Comparison of ENCODE assay signal across 10 cellular contexts in the genomic region with DNA sequence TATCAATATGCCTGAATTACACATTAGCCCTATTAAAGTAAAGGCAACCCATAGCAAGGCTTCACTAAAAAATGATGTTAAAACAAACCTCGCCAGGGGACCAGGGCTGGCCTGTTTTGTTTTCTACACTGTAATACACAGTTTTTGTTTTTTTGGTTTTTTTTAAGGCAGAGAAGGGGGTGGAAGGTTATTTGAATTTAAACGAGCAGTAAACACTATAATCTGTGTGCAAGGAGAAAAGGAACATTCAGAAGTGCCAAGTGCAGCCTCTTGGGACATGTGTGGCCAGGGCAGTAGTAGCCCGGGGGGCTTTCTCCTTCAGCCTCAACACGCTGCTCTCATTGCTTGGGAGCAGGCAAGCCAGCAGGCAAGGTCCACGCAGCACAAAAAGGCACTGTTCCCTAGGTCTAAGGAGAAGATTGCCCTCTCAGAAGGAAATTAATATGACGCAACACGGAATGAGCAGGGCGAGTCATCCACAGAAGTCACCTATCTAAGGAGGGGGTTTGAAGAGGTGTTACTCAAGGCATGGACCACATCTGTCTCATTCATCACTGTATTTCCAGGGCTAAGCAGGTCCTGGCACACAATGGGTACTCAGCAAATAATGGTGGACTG. TPM values are rescaled to one million over a fixed set of nuclear protein-coding genes. Genes with fewer than 3 reads are reported as not detected.
A peak's percentile ranks its signal among the peaks of the same experiment; 100 is the strongest.
DNase-seq lines count a peak whose midpoint lies in the region; ATAC-seq and TF ChIP-seq lines count a peak whose summit lies in the region.
"Had no signal": no experiment of that assay in that cellular context is flagged by ENCODE, and none has a peak within 500 bp of the region (broad histone marks: within the 10 kb centered on the region; RNA-seq: fewer than 3 reads in every experiment).

No MANE protein-coding gene starts in this region.

- no peak overlapping the region for H3K4me3 ChIP-seq in skeletal muscle cell (ENCODE audit: low read depth, low read length)
- H3K4me3 ChIP-seq in prostate gland = no peak overlapping the region
- H3K4me3 ChIP-seq: smooth muscle cell had no signal

- ATAC-seq in esophagus mucosa = peak; percentile 40
- no peak for ATAC-seq in HG03175 (IDR thresholded peaks at IDR 0.05; ENCODE audit: unreplicated experiment)
- ATAC-seq in GM18519 (IDR thresholded peaks at IDR 0.05; ENCODE audit: low FRiP score, unreplicated experiment) = no peak
- ATAC-seq: activated CD8-positive, alpha-beta T cell treated with anti-CD3 and anti-CD28 coated beads for 36 hours had no signal

- no peak for TF ChIP-seq CTCF in prostate gland (IDR thresholded peaks at IDR 0.05)

- no peaks in the 10 kb centered on the region for H3K9me3 ChIP-seq in prostate gland

- no peaks in the 10 kb centered on the region for H3K36me3 ChIP-seq in prostate gland

- H3K27ac ChIP-seq in prostate gland = peak overlapping the region in 1 of 2 donors; percentile 21

- no peak for TF ChIP-seq POLR2A in prostate gland (IDR thresholded peaks at IDR 0.05)

- 56% methylated on average over 8 of the region's 8 CpGs for WGBS in prostate gland

- DNase-seq in GM04504 (ENCODE audit: low read depth) = peak; percentile 38
- peak; percentile 73 for DNase-seq in NCI-H226
- DNase-seq in skeletal muscle cell (ENCODE audit: low read depth) = peak; percentile 36
- DNase-seq in SW 1271 (lab: John Stamatoyannopoulos, UW) = no peak
- DNase-seq in prostate gland (ENCODE audit: low spot score) = no peak
- DNase-seq: activated CD8-positive, alpha-beta T cell treated with anti-CD3 and anti-CD28 coated beads for 36 hours had no signal

- intact Hi-C loops in prostate gland (cut with DNase I) = loop anchor here (5.0 kb wide), 1 partner anchor 50 kb away; no protein-coding TSS in a partner anchor

- H3K27me3 ChIP-seq in prostate gland (replicated peaks; ENCODE audit: insufficient read depth) = no peaks in the 10 kb centered on the region

- H3K4me1 ChIP-seq in prostate gland (replicated peaks) = peaks cover 22% of the 10 kb centered on the region

RNA-seq across cellular contexts. Expression of gene SIL1, which starts 16.2 kb away (rescaled TPM):
- total RNA-seq in esophagus mucosa (29.3 TPM), prostate gland (10 to 100 TPM; 69.9 to 75.6 TPM)

Comparison
In these comparisons a context has a peak if more than half of its experiments do, and no peak if none do; other contexts are left out.
1. DNase-seq: peak in GM04504 (single experiment), NCI-H226 (single experiment) and skeletal muscle cell (single experiment); none in SW 1271 (0 of 2) and prostate gland (single experiment).